8 cellular contexts compared by ENCODE assay signal in the genomic region with DNA sequence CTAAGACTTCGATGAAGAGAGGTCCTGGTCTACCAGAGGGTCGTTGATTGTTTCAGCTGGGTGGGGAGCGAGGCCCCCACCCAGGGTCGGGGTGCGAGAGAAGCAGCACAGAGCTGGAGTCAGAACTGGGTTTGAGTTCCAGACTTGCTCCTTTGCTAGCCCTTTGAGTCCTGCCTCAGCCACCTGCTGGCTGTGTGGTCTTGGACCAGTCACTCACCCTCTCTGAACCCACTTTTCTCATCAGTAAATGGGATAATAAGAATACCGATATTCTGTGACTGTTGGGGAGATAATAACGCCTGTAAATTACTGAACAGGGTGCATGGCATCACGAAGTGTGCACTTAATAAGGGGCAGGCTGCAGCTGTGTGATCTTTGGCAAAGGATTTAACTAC. TPM values are rescaled to one million over a fixed set of nuclear protein-coding genes. Genes with fewer than 3 reads are reported as not detected.
DNase-seq lines count a peak whose midpoint lies in the region; ATAC-seq and TF ChIP-seq lines count a peak whose summit lies in the region.

No MANE protein-coding gene starts in this region.

- H3K36me3 ChIP-seq in lung (ENCODE audit: control insufficient read depth in 2 of 2, insufficient read depth in 2 of 2, low read length in 2 of 2): no peaks in the 10 kb centered on the region
- no peaks in the 10 kb centered on the region for H3K36me3 ChIP-seq in tibial nerve

- 37 to 40% methylated on average over 8 of the region's 8 CpGs for WGBS in lung, 2 donors
- WGBS in tibial nerve, 2 donors: 61 to 72% methylated on average over 3 of the region's 8 CpGs
- WGBS in lower leg skin, 2 donors: 26 to 34% methylated on average over 8 of the region's 8 CpGs

- no peak for TF ChIP-seq POLR2A in tibial nerve (IDR thresholded peaks at IDR 0.05)
- no peak for TF ChIP-seq POLR2A in lower leg skin (IDR thresholded peaks at IDR 0.05)

- peaks cover 27% of the 10 kb centered on the region for H3K4me1 Mint-ChIP-seq in activated naive CD4-positive, alpha-beta T cell treated with anti-CD3 and anti-CD28 coated beads for 36 hours (ENCODE audit: low read depth)
- H3K4me1 Mint-ChIP-seq in brain: peaks cover 33% of the 10 kb centered on the region

- CTCF ChIA-PET in activated naive CD4-positive, alpha-beta T cell treated with anti-CD3 and anti-CD28 coated beads for 36 hours (lab: Charles Lee): interaction anchor here (0.6 to 7.2 kb wide), 6 partner anchors 9 to 56 kb away, joined by 3 to 51 read pairs (median 6); a partner anchor contains a TSS

- H3K4me3 ChIP-seq in lung (no peak overlapping the region), tibial nerve (peak overlapping the region; percentile 67 to 71 (median 70)), lower leg skin (ENCODE audit: low read depth, poor library complexity, severe bottlenecking) (no peak overlapping the region)

- no peak for DNase-seq in activated naive CD4-positive, alpha-beta T cell treated with anti-CD3 and anti-CD28 coated beads for 36 hours
- no peak for DNase-seq in activated naive CD4-positive, alpha-beta T cell (lab: John Stamatoyannopoulos, UW)
- DNase-seq in lung (ENCODE audit: low spot score) (peak; percentile 22), tibial nerve (ENCODE audit: low spot score in 2 of 2) (no peak), pons (ENCODE audit: low spot score) (no peak), lower leg skin (ENCODE audit: low spot score in 2 of 2) (no peak), H4 (ENCODE audit: low spot score) (no peak)

- peaks cover 5 to 8% of the 10 kb centered on the region in 2 donors for H3K4me1 ChIP-seq in lung (ENCODE audit: control insufficient read depth in 2 of 2, insufficient read depth in 2 of 2, low read length in 2 of 2)
- H3K4me1 ChIP-seq in tibial nerve: peaks cover 3 to 78% (median 25%) of the 10 kb centered on the region in 4 donors

- H3K9me3 ChIP-seq in lung (ENCODE audit: control insufficient read depth in 2 of 2, insufficient read depth in 1 of 2, low read length in 1 of 2): no peaks in the 10 kb centered on the region
- H3K9me3 ChIP-seq in tibial nerve: peaks cover 0 to 3% (median 0%) of the 10 kb centered on the region in 4 donors

- intact Hi-C loops in activated naive CD4-positive, alpha-beta T cell treated with anti-CD3 and anti-CD28 coated beads for 36 hours (cut with micrococcal nuclease): no loop called here
- intact Hi-C loops in lower leg skin (cut with DNase I; ENCODE audit: low total_unique reads): no loop called here

- TF ChIP-seq CTCF in brain (conservative IDR thresholded peaks at IDR 0.05) (no peak), lung (IDR thresholded peaks at IDR 0.05; ENCODE audit: control extremely low read depth, extremely low read depth) (no peak), tibial nerve (IDR thresholded peaks at IDR 0.05) (no peak), lower leg skin (IDR thresholded peaks at IDR 0.05) (no peak)

- no peaks in the 10 kb centered on the region for H3K27me3 ChIP-seq in lung (ENCODE audit: control insufficient read depth, insufficient read depth)
- H3K27me3 ChIP-seq in tibial nerve: no peaks in the 10 kb centered on the region

- no peaks in the 10 kb centered on the region for H3K9me3 Mint-ChIP-seq in activated naive CD4-positive, alpha-beta T cell treated with anti-CD3 and anti-CD28 coated beads for 36 hours
- H3K9me3 Mint-ChIP-seq in brain: peaks cover 0 to 4% (median 3%) of the 10 kb centered on the region in 5 experiments

- TF ChIP-seq EP300 in tibial nerve (IDR thresholded peaks at IDR 0.05): no peak

- peak overlapping the region; percentile 73 for H3K4me3 Mint-ChIP-seq in activated naive CD4-positive, alpha-beta T cell treated with anti-CD3 and anti-CD28 coated beads for 36 hours
- H3K4me3 Mint-ChIP-seq in brain: peak overlapping the region; percentile 76 to 81 (median 76)

- H3K36me3 Mint-ChIP-seq in activated naive CD4-positive, alpha-beta T cell treated with anti-CD3 and anti-CD28 coated beads for 36 hours (ENCODE audit: low read depth): no peaks in the 10 kb centered on the region
- no peaks in the 10 kb centered on the region for H3K36me3 Mint-ChIP-seq in brain

- H3K27ac ChIP-seq in lung (ENCODE audit: low read depth in 1 of 2, low read length in 1 of 2) (peak overlapping the region in 1 of 2 donors; percentile 86), tibial nerve (peak overlapping the region; percentile 62 to 96 (median 82))

- H3K27me3 Mint-ChIP-seq in activated naive CD4-positive, alpha-beta T cell treated with anti-CD3 and anti-CD28 coated beads for 36 hours (ENCODE audit: low read depth): peaks cover 21% of the 10 kb centered on the region
- peaks cover 78% of the 10 kb centered on the region for H3K27me3 Mint-ChIP-seq in brain

- ATAC-seq in lung (ENCODE audit: insufficient read depth, low FRiP score): no peak

- no peak overlapping the region for H3K27ac Mint-ChIP-seq in activated naive CD4-positive, alpha-beta T cell treated with anti-CD3 and anti-CD28 coated beads for 36 hours
- H3K27ac Mint-ChIP-seq in brain: peak overlapping the region in 3 of 5 experiments; percentile 7 to 56 (median 9)

RNA-seq across cellular contexts. Expression of a gene that starts 0.4 kb away (rescaled TPM):
- total RNA-seq in activated naive CD4-positive, alpha-beta T cell treated with anti-CD3 and anti-CD28 coated beads for 36 hours: under 1 TPM; 0.19 to 0.35 TPM
- 8.9 TPM for polyA plus RNA-seq in brain (ENCODE audit: insufficient read depth, low read depth, low replicate concordance)
- 10 to 100 TPM; 30.5 to 54.5 TPM for total RNA-seq in lung
- 10 to 100 TPM; 34.2 to 72.6 TPM for polyA plus RNA-seq in lung
- total RNA-seq in tibial nerve: 100 to 1,000 TPM in 3 of 4 donors, 10 to 100 TPM in 1; 71.7 to 174 (median 136) TPM
- 100 to 1,000 TPM in 1 of 4 donors, 10 to 100 TPM in 3; 62.5 to 115 (median 79.1) TPM for total RNA-seq in lower leg skin
- total RNA-seq in H4 (2014; rRNA removed; shearing (Covaris generic)): 0.68 TPM in 1 of 2 replicates, not detected in the other

RNA-seq across cellular contexts. Expression of a gene that starts 13.4 kb away (rescaled TPM):
- 100 to 1,000 TPM; 252 to 256 TPM for total RNA-seq in activated naive CD4-positive, alpha-beta T cell treated with anti-CD3 and anti-CD28 coated beads for 36 hours
- polyA plus RNA-seq in brain (ENCODE audit: insufficient read depth, low read depth, low replicate concordance) (160 TPM), lung (10 to 100 TPM; 88.5 to 94.1 TPM)
- total RNA-seq in lung (100 to 1,000 TPM; 134 to 138 TPM), tibial nerve (100 to 1,000 TPM in 1 of 4 donors, 10 to 100 TPM in 3; 62.8 to 115 (median 88.4) TPM), lower leg skin (10 to 100 TPM; 39.0 to 79.0 (median 60.0) TPM)
- 17.8 and 19.8 TPM in 2 replicates for total RNA-seq in H4 (2014; rRNA removed; shearing (Covaris generic))

RNA-seq across cellular contexts. Expression of a gene that starts 35.2 kb away (rescaled TPM):
- total RNA-seq in activated naive CD4-positive, alpha-beta T cell treated with anti-CD3 and anti-CD28 coated beads for 36 hours: not detected
- polyA plus RNA-seq in brain (ENCODE audit: insufficient read depth, low read depth, low replicate concordance) (0.68 TPM), lung (under 1 TPM; 0.18 to 0.26 TPM)
- total RNA-seq in lung (under 1 TPM in 1 of 2 donors, not detected in 1; 0.40 TPM), tibial nerve (not detected), lower leg skin (not detected)
- not detected in 2 replicates for total RNA-seq in H4 (2014; rRNA removed; shearing (Covaris generic))

RNA-seq across cellular contexts. Expression of a gene that starts 42.8 kb away (rescaled TPM):
- total RNA-seq in activated naive CD4-positive, alpha-beta T cell treated with anti-CD3 and anti-CD28 coated beads for 36 hours: under 1 TPM in 1 of 2 experiments, not detected in 1; 0.07 TPM
- polyA plus RNA-seq in brain (ENCODE audit: insufficient read depth, low read depth, low replicate concordance) (not detected), lung (1 to 10 TPM; 1.6 to 3.3 TPM)
- total RNA-seq in lung (10 to 100 TPM in 1 of 2 donors, 1 to 10 TPM in 1; 4.6 to 11.5 TPM), tibial nerve (1 to 10 TPM in 3 of 4 donors, under 1 TPM in 1; 0.84 to 1.4 (median 1.1) TPM), lower leg skin (under 1 TPM in 1 of 4 donors, not detected in 3; 0.93 TPM)
- 0.04 TPM in 2 replicates for total RNA-seq in H4 (2014; rRNA removed; shearing (Covaris generic))

Comparison
In these comparisons a context has a peak if more than half of its experiments do, and no peak if none do; other contexts are left out.
1. H3K4me3 ChIP-seq: peak in tibial nerve (4 of 4); none in lung (single experiment) and lower leg skin (single experiment).
2. RNA of a gene that starts 0.4 kb away (total RNA-seq): 71.7 to 174 TPM in tibial nerve, 62.5 to 115 TPM in lower leg skin and 30.5 to 54.5 TPM in lung; 0.68 TPM in H4 and 0.19 to 0.35 TPM in activated naive CD4-positive, alpha-beta T cell treated with anti-CD3 and anti-CD28 coated beads for 36 hours; every median in the first group is over 10 times any median in the second.